21 cellular contexts compared by ENCODE assay signal in the genomic region with DNA sequence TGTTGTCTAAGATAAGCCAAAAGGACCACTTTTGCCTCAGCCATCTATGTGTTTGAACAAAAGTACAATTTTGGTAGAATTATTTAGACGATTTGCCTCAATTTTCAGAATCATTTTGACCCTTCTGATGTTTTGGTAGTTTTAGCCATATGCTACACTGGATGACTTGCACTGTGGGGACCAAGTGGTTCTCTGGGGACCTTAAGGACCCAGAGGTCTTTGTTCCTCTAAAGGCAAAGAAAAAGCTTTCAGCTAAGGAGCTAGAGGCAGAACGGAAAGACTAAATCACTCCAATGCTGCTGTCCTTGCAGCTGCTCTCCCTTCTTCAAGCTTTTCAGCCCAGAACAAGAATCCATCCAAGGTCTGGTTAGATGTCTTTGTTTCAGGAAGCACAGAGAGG. TPM values are rescaled to one million over a fixed set of nuclear protein-coding genes. Genes with fewer than 3 reads are reported as not detected.
A peak's percentile ranks its signal among the peaks of the same experiment; 100 is the strongest.
DNase-seq lines count a peak whose midpoint lies in the region; ATAC-seq, FAIRE-seq and TF ChIP-seq lines count a peak whose summit lies in the region.
"Had no signal": no experiment of that assay in that cellular context is flagged by ENCODE, and none has a peak within 500 bp of the region (broad histone marks: within the 10 kb centered on the region; RNA-seq: fewer than 3 reads in every experiment).

No MANE protein-coding gene starts in this region.

- H3K9ac ChIP-seq in BLaER1 (peak overlapping the region; percentile 69; the same call in 1 of the 2 replicates), Karpas-422 (ENCODE audit: low read length) (peak overlapping the region; percentile 75), astrocyte (ENCODE audit: low read length) (no peak overlapping the region)

- H3K27me3 Mint-ChIP-seq in astrocyte (ENCODE audit: low read depth, unreplicated experiment) = no peaks in the 10 kb centered on the region
- peaks cover 0 to 9% (median 7%) of the 10 kb centered on the region in 3 donors for H3K27me3 Mint-ChIP-seq in naive B cell

- FAIRE-seq in astrocyte (lab: Jason Lieb, UNC) = no peak
- FAIRE-seq: A204.1, GM19239 had no signal

- TF ChIP-seq CTCF in astrocyte (IDR thresholded peaks at IDR 0.05; ENCODE audit: insufficient read depth, low read depth, low read length) = no peak
- no peak for TF ChIP-seq CTCF in PC-9 (conservative IDR thresholded peaks at IDR 0.05)

- intact Hi-C loops in PC-9 (cut with micrococcal nuclease; ENCODE audit: unreplicated experiment) = no loop called here

- no peaks in the 10 kb centered on the region for H3K9me3 Mint-ChIP-seq in astrocyte (ENCODE audit: unreplicated experiment)
- H3K9me3 Mint-ChIP-seq in naive B cell = peaks cover 0 to 7% (median 2%) of the 10 kb centered on the region in 7 donors

- POLR2A ChIA-PET in PC-9 (lab: Charles Lee; ENCODE audit: unreplicated experiment) = no interaction called here

- H3K36me3 Mint-ChIP-seq in astrocyte (ENCODE audit: low read depth, unreplicated experiment) = no peaks in the 10 kb centered on the region
- no peaks in the 10 kb centered on the region for H3K36me3 Mint-ChIP-seq in naive B cell

- H3K27ac Mint-ChIP-seq in astrocyte (ENCODE audit: unreplicated experiment) (peak overlapping the region; percentile 41), naive B cell (no peak overlapping the region)
- H3K27ac Mint-ChIP-seq: CD8-positive, alpha-beta memory T cell had no signal

- no peaks in the 10 kb centered on the region for H3F3A ChIP-seq in PC-9 (ENCODE audit: insufficient read depth, low read depth)

- H3K36me3 ChIP-seq in BLaER1 (no peaks in the 10 kb centered on the region), Karpas-422 (ENCODE audit: insufficient read depth, low read length) (no peaks in the 10 kb centered on the region), astrocyte (ENCODE audit: insufficient read depth, low read length) (no peaks in the 10 kb centered on the region), PC-9 (ENCODE audit: low read depth) (no peaks in the 10 kb centered on the region)

- BruUV-seq in PC-9 (replicated peaks; lab: Mats Ljungman, UMichigan) = no TSS peak

- H3K27ac ChIP-seq in BLaER1 = peak overlapping the region; percentile 90
- peak overlapping the region; percentile 99 for H3K27ac ChIP-seq in Karpas-422 (ENCODE audit: low read length)
- H3K27ac ChIP-seq in astrocyte (ENCODE audit: low read depth, low read length) = no peak overlapping the region
- no peak overlapping the region for H3K27ac ChIP-seq in PC-9

- H3K4me1 Mint-ChIP-seq in astrocyte (ENCODE audit: low read depth, unreplicated experiment) (peaks cover 58% of the 10 kb centered on the region), naive B cell (peaks cover 14 to 18% (median 17%) of the 10 kb centered on the region in 3 donors)
- H3K4me1 Mint-ChIP-seq: CD8-positive, alpha-beta memory T cell had no signal

- H3K4me3 Mint-ChIP-seq in astrocyte (ENCODE audit: unreplicated experiment) = no peak overlapping the region
- peak overlapping the region in 1 of 8 donors; percentile 36 for H3K4me3 Mint-ChIP-seq in naive B cell
- H3K4me3 Mint-ChIP-seq: CD8-positive, alpha-beta memory T cell had no signal

- H4K20me1 ChIP-seq in BLaER1 (no peaks in the 10 kb centered on the region), Karpas-422 (ENCODE audit: insufficient read depth, low read depth, low read length) (no peaks in the 10 kb centered on the region), astrocyte (ENCODE audit: insufficient read depth, low read length) (no peaks in the 10 kb centered on the region), PC-9 (ENCODE audit: insufficient read depth) (no peaks in the 10 kb centered on the region)

- H3K4me2 ChIP-seq in BLaER1 = peak overlapping the region; percentile 91
- peak overlapping the region; percentile 67 for H3K4me2 ChIP-seq in Karpas-422 (ENCODE audit: low read depth, low read length, poor library complexity, severe bottlenecking)
- H3K4me2 ChIP-seq in astrocyte (ENCODE audit: low read length) = no peak overlapping the region
- H3K4me2 ChIP-seq in PC-9 = no peak overlapping the region

- H3K79me2 ChIP-seq in Karpas-422 (ENCODE audit: low read length) = no peaks in the 10 kb centered on the region
- no peaks in the 10 kb centered on the region for H3K79me2 ChIP-seq in astrocyte (ENCODE audit: insufficient read depth, low read length)
- no peaks in the 10 kb centered on the region for H3K79me2 ChIP-seq in PC-9 (ENCODE audit: low read depth)

- H2AFZ ChIP-seq in Karpas-422 (ENCODE audit: low read length) (no peak overlapping the region), astrocyte (ENCODE audit: low read depth, low read length) (no peak overlapping the region), PC-9 (no peak overlapping the region)

- peaks cover 95% of the 10 kb centered on the region for H3K4me1 ChIP-seq in BLaER1
- H3K4me1 ChIP-seq in Karpas-422 (ENCODE audit: low read length) = peaks cover 90% of the 10 kb centered on the region
- peaks cover 10% of the 10 kb centered on the region for H3K4me1 ChIP-seq in astrocyte (ENCODE audit: insufficient read depth, low read length)
- H3K4me1 ChIP-seq in PC-9 (replicated peaks; ENCODE audit: insufficient read depth) = no peaks in the 10 kb centered on the region

- peak; percentile 45 to 52 for ATAC-seq in naive B cell (ENCODE audit: low read depth in 2 of 2)
- ATAC-seq in HG03039 (IDR thresholded peaks at IDR 0.05; ENCODE audit: unreplicated experiment) = no peak

- H3K9me3 ChIP-seq in BLaER1 = no peaks in the 10 kb centered on the region
- H3K9me3 ChIP-seq in Karpas-422 (ENCODE audit: low read length) = no peaks in the 10 kb centered on the region
- H3K9me3 ChIP-seq in astrocyte (ENCODE audit: insufficient read depth, low read depth, low read length) = no peaks in the 10 kb centered on the region
- no peaks in the 10 kb centered on the region for H3K9me3 ChIP-seq in PC-9 (ENCODE audit: insufficient read depth, low read depth)

- CTCF ChIA-PET in PC-9 (lab: Charles Lee) = no interaction called here

- peak; percentile 97 for DNase-seq in Karpas-422
- DNase-seq in astrocyte (ENCODE audit: low read depth) = no peak
- DNase-seq in naive B cell = no peak
- DNase-seq in NCI-H69 (lab: John Stamatoyannopoulos, UW) = no peak
- DNase-seq in H4 (ENCODE audit: low spot score) = no peak
- no peak for DNase-seq in PC-9
- DNase-seq: C1 segment of cervical spinal cord; CD8-positive, alpha-beta memory T cell; DMS53; GOT3; KG1; NCI-H1417 treated with DMSO at 0.1 percent for 48 hours; NCI-H2029; NCI-H748 treated with DMSO at 0.1 percent for 48 hours; NK-92 treated with Interleukin-12 subunit alpha and Interleukin-12 subunit beta, amount 100 ng/mL, for 24 hours; RPMI8226; SHP77 treated with DMSO at 0.1 percent for 48 hours had no signal

- H3K4me3 ChIP-seq in BLaER1 (0 out of 2 replicates have a peak overlapping the region, but pooled peaks have one; percentile 53), Karpas-422 (ENCODE audit: low read length) (peak overlapping the region; percentile 27), astrocyte (ENCODE audit: insufficient read depth, low read depth, low read length) (no peak overlapping the region), PC-9 (no peak overlapping the region)

- H3K9me2 ChIP-seq in Karpas-422 (replicated peaks; ENCODE audit: insufficient read depth, low read length) (no peaks in the 10 kb centered on the region), PC-9 (ENCODE audit: insufficient read depth) (no peaks in the 10 kb centered on the region)

- H3K27me3 ChIP-seq in BLaER1 (no peaks in the 10 kb centered on the region), Karpas-422 (ENCODE audit: low read length) (no peaks in the 10 kb centered on the region), astrocyte (ENCODE audit: insufficient read depth, low read length) (no peaks in the 10 kb centered on the region), PC-9 (ENCODE audit: insufficient read depth, low read depth) (no peaks in the 10 kb centered on the region)

RNA-seq across cellular contexts. Expression of a gene that starts 51.0 kb away (rescaled TPM):
- total RNA-seq in Karpas-422 (2014; rRNA removed; shearing (Covaris generic); ENCODE audit: low replicate concordance) = 76.8 and 103 TPM in 2 replicates
- 53.9 and 54.6 TPM in 2 replicates for total RNA-seq in astrocyte
- 10 to 100 TPM; 18.3 to 47.4 (median 23.9) TPM for polyA plus RNA-seq in naive B cell (ENCODE audit: low read depth in 6 of 6)
- total RNA-seq in H4 (2014; rRNA removed; shearing (Covaris generic)) = 25.0 and 29.4 TPM in 2 replicates
- total RNA-seq in PC-9 (2021) = 22.9 and 23.5 TPM in 2 replicates

Comparison
In these comparisons a context has a peak if more than half of its experiments do, and no peak if none do; other contexts are left out.
1. H3K27ac ChIP-seq: peak in BLaER1 (single experiment) and Karpas-422 (single experiment); none in astrocyte (single experiment) and PC-9 (single experiment).
2. H3K4me2 ChIP-seq: peak in BLaER1 (single experiment) and Karpas-422 (single experiment); none in astrocyte (single experiment) and PC-9 (single experiment).
3. H3K4me3 ChIP-seq: peak in BLaER1 (single experiment) and Karpas-422 (single experiment); none in astrocyte (single experiment) and PC-9 (single experiment).